In the genomic region with DNA sequence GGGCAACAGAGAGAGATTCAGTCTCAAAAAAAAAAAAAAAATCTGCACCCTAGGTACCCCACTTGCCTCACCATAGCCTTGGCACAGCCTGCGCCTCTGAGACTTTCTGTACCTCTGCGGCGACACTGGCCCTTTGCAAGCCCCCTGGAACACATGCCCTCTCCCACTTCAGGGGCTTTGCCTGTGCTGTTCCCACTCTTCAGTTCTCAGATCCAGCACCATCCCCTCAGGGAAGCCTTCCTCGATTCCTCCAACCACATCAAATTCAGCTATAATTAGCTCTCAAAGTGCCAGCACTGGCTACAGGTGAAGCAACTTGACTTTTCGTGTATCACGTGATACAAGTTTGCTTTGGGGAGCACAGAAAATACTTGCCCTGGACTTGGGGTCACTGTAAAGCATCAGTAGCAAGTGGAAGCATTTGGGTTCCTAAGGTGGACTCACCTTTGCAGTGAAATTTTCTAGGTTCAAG, we compare ENCODE assay signal across 1 cellular context.
TF ChIP-seq lines count a peak whose summit lies in the region.

No MANE protein-coding gene starts in this region.

TF ChIP-seq in HepG2, 621 proteins besides CTCF, POLR2A, EP300 and RAD21 (continued from another document and continues in another):
- TF ChIP-seq ZGPAT (CRISPR knock-in tag; IDR thresholded peaks at IDR 0.05) (no peak), HNF1B (CRISPR knock-in tag; IDR thresholded peaks at IDR 0.05) (peak; percentile 2; the same call in 1 of the 2 replicates), HOXA5 (CRISPR knock-in tag; IDR thresholded peaks at IDR 0.05) (0 out of 2 replicates have a peak, but pooled peaks have one; percentile 45), ZNF431 (CRISPR knock-in tag; IDR thresholded peaks at IDR 0.05; ENCODE audit: borderline replicate concordance, low read depth) (no peak), FOXJ3 (CRISPR knock-in tag; IDR thresholded peaks at IDR 0.05; ENCODE audit: borderline replicate concordance) (0 out of 2 replicates have a peak, but pooled peaks have one; percentile 24), ZNF704 (CRISPR knock-in tag; IDR thresholded peaks at IDR 0.05; ENCODE audit: borderline replicate concordance) (0 out of 2 replicates have a peak, but pooled peaks have one; percentile 25), NR2F1 (CRISPR knock-in tag; IDR thresholded peaks at IDR 0.05) (no peak), ZNF549 (CRISPR knock-in tag; IDR thresholded peaks at IDR 0.05) (no peak), ZNF543 (CRISPR knock-in tag; IDR thresholded peaks at IDR 0.05) (no peak), GTF2F1 (IDR thresholded peaks at IDR 0.05; ENCODE audit: low read length) (0 out of 2 replicates have a peak, but pooled peaks have one; percentile 46), ZNF547 (CRISPR knock-in tag; IDR thresholded peaks at IDR 0.05) (0 out of 2 replicates have a peak, but pooled peaks have one; percentile 74), IRF2 (CRISPR knock-in tag; IDR thresholded peaks at IDR 0.05) (peak; percentile 13; the same call in 1 of the 2 replicates), SALL2 (CRISPR knock-in tag; IDR thresholded peaks at IDR 0.05) (0 out of 2 replicates have a peak, but pooled peaks have one; percentile 37), BRD4 (CRISPR knock-in tag; IDR thresholded peaks at IDR 0.05) (0 out of 2 replicates have a peak, but pooled peaks have one; percentile 39), NFATC3 (CRISPR knock-in tag; IDR thresholded peaks at IDR 0.05) (peak; percentile 54; the same call in 1 of the 2 replicates), MLX (CRISPR knock-in tag; IDR thresholded peaks at IDR 0.05) (0 out of 2 replicates have a peak, but pooled peaks have one; percentile 25), ZIK1 (CRISPR knock-in tag; IDR thresholded peaks at IDR 0.05; ENCODE audit: borderline replicate concordance, low read depth) (no peak), TFE3 (CRISPR knock-in tag; IDR thresholded peaks at IDR 0.05) (peak; percentile 46), ZNF724P (CRISPR knock-in tag; IDR thresholded peaks at IDR 0.05; ENCODE audit: borderline replicate concordance) (0 out of 2 replicates have a peak, but pooled peaks have one; percentile 19), ZFP41 (CRISPR knock-in tag; IDR thresholded peaks at IDR 0.05; ENCODE audit: borderline replicate concordance) (peak; percentile 27; the same call in 1 of the 2 replicates), MED13 (CRISPR knock-in tag; IDR thresholded peaks at IDR 0.05) (no peak), ZFP1 (CRISPR knock-in tag; IDR thresholded peaks at IDR 0.05) (no peak), ZEB1 (IDR thresholded peaks at IDR 0.05; ENCODE audit: insufficient replicate concordance, low read depth) (peak; percentile 60), ZNF432 (CRISPR knock-in tag; IDR thresholded peaks at IDR 0.05; ENCODE audit: borderline replicate concordance) (no peak), HOXA3 (CRISPR knock-in tag; IDR thresholded peaks at IDR 0.05) (0 out of 2 replicates have a peak, but pooled peaks have one; percentile 7), RAD51 (IDR thresholded peaks at IDR 0.05; ENCODE audit: borderline replicate concordance) (peak; percentile 96), NFKB2 (CRISPR knock-in tag; IDR thresholded peaks at IDR 0.05; ENCODE audit: borderline replicate concordance) (0 out of 2 replicates have a peak, but pooled peaks have one; percentile 39), ZNF34 (CRISPR knock-in tag; IDR thresholded peaks at IDR 0.05; ENCODE audit: borderline replicate concordance) (no peak)
- TF ChIP-seq, protein P1, sequence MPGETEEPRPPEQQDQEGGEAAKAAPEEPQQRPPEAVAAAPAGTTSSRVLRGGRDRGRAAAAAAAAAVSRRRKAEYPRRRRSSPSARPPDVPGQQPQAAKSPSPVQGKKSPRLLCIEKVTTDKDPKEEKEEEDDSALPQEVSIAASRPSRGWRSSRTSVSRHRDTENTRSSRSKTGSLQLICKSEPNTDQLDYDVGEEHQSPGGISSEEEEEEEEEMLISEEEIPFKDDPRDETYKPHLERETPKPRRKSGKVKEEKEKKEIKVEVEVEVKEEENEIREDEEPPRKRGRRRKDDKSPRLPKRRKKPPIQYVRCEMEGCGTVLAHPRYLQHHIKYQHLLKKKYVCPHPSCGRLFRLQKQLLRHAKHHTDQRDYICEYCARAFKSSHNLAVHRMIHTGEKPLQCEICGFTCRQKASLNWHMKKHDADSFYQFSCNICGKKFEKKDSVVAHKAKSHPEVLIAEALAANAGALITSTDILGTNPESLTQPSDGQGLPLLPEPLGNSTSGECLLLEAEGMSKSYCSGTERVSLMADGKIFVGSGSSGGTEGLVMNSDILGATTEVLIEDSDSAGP (CRISPR knock-in tag; IDR thresholded peaks at IDR 0.05; ENCODE audit: borderline replicate concordance), result 0 out of 2 replicates have a peak, but pooled peaks have one; percentile 48
- TF ChIP-seq, protein P2, sequence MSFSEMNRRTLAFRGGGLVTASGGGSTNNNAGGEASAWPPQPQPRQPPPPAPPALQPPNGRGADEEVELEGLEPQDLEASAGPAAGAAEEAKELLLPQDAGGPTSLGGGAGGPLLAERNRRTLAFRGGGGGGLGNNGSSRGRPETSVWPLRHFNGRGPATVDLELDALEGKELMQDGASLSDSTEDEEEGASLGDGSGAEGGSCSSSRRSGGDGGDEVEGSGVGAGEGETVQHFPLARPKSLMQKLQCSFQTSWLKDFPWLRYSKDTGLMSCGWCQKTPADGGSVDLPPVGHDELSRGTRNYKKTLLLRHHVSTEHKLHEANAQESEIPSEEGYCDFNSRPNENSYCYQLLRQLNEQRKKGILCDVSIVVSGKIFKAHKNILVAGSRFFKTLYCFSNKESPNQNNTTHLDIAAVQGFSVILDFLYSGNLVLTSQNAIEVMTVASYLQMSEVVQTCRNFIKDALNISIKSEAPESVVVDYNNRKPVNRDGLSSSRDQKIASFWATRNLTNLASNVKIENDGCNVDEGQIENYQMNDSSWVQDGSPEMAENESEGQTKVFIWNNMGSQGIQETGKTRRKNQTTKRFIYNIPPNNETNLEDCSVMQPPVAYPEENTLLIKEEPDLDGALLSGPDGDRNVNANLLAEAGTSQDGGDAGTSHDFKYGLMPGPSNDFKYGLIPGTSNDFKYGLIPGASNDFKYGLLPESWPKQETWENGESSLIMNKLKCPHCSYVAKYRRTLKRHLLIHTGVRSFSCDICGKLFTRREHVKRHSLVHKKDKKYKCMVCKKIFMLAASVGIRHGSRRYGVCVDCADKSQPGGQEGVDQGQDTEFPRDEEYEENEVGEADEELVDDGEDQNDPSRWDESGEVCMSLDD (CRISPR knock-in tag; IDR thresholded peaks at IDR 0.05; ENCODE audit: borderline replicate concordance), result peak; percentile 82; the same call in 1 of the 2 replicates
- TF ChIP-seq, protein P3, sequence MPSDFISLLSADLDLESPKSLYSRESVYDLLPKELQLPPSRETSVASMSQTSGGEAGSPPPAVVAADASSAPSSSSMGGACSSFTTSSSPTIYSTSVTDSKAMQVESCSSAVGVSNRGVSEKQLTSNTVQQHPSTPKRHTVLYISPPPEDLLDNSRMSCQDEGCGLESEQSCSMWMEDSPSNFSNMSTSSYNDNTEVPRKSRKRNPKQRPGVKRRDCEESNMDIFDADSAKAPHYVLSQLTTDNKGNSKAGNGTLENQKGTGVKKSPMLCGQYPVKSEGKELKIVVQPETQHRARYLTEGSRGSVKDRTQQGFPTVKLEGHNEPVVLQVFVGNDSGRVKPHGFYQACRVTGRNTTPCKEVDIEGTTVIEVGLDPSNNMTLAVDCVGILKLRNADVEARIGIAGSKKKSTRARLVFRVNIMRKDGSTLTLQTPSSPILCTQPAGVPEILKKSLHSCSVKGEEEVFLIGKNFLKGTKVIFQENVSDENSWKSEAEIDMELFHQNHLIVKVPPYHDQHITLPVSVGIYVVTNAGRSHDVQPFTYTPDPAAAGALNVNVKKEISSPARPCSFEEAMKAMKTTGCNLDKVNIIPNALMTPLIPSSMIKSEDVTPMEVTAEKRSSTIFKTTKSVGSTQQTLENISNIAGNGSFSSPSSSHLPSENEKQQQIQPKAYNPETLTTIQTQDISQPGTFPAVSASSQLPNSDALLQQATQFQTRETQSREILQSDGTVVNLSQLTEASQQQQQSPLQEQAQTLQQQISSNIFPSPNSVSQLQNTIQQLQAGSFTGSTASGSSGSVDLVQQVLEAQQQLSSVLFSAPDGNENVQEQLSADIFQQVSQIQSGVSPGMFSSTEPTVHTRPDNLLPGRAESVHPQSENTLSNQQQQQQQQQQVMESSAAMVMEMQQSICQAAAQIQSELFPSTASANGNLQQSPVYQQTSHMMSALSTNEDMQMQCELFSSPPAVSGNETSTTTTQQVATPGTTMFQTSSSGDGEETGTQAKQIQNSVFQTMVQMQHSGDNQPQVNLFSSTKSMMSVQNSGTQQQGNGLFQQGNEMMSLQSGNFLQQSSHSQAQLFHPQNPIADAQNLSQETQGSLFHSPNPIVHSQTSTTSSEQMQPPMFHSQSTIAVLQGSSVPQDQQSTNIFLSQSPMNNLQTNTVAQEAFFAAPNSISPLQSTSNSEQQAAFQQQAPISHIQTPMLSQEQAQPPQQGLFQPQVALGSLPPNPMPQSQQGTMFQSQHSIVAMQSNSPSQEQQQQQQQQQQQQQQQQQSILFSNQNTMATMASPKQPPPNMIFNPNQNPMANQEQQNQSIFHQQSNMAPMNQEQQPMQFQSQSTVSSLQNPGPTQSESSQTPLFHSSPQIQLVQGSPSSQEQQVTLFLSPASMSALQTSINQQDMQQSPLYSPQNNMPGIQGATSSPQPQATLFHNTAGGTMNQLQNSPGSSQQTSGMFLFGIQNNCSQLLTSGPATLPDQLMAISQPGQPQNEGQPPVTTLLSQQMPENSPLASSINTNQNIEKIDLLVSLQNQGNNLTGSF (CRISPR knock-in tag; IDR thresholded peaks at IDR 0.05), result no peak
- TF ChIP-seq, protein P4, sequence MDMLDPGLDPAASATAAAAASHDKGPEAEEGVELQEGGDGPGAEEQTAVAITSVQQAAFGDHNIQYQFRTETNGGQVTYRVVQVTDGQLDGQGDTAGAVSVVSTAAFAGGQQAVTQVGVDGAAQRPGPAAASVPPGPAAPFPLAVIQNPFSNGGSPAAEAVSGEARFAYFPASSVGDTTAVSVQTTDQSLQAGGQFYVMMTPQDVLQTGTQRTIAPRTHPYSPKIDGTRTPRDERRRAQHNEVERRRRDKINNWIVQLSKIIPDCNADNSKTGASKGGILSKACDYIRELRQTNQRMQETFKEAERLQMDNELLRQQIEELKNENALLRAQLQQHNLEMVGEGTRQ (IDR thresholded peaks at IDR 0.05; ENCODE audit: low read depth, low read length), result peak; percentile 85
- TF ChIP-seq, protein P4 (CRISPR knock-in tag; IDR thresholded peaks at IDR 0.05; ENCODE audit: borderline replicate concordance), result peak; percentile 79; the same call in 1 of the 2 replicates
